18 cellular contexts compared by ENCODE assay signal in genomic region chr1:162674018-162674608, GRCh38. TPM values are rescaled to one million over a fixed set of nuclear protein-coding genes. Genes with fewer than 3 reads are reported as not detected.
DNase-seq lines count a peak whose midpoint lies in the region; ATAC-seq, FAIRE-seq and TF ChIP-seq lines count a peak whose summit lies in the region.
"Had no signal": no experiment of that assay in that cellular context is flagged by ENCODE, and none has a peak within 500 bp of the region (broad histone marks: within the 10 kb centered on the region; RNA-seq: fewer than 3 reads in every experiment).

No MANE protein-coding gene starts in this region.

- H3K27ac ChIP-seq in osteoblast (ENCODE audit: low read depth, low read length) (peak overlapping the region; percentile 84), small intestine (ENCODE audit: low read depth in 1 of 2, low read length in 1 of 2) (no peak overlapping the region)
- H3K27ac ChIP-seq: breast epithelium, psoas muscle had no signal

- H3K27ac Mint-ChIP-seq in activated CD8-positive, alpha-beta T cell treated with anti-CD3 and anti-CD28 coated beads for 36 hours: no peak overlapping the region
- H3K27ac Mint-ChIP-seq: activated CD4-positive, alpha-beta T cell treated with anti-CD3 and anti-CD28 coated beads for 36 hours; activated naive CD4-positive, alpha-beta T cell treated with anti-CD3 and anti-CD28 coated beads for 36 hours; naive thymus-derived CD4-positive, alpha-beta T cell; T-helper 2 cell treated with Interferon-gamma antibody and Interleukin-4, amounts not matched to agents 5 μg/mL and 100 μg/mL, for 36 hours had no signal

- no peak for ATAC-seq in activated CD8-positive, alpha-beta T cell treated with anti-CD3 and anti-CD28 coated beads for 36 hours
- ATAC-seq: activated CD4-positive, alpha-beta T cell treated with anti-CD3 and anti-CD28 coated beads for 36 hours; naive thymus-derived CD4-positive, alpha-beta T cell; psoas muscle; Right ventricle myocardium inferior had no signal

- H3K4me3 ChIP-seq in epithelial cell of esophagus (ENCODE audit: low read length) (no peak overlapping the region), osteoblast (ENCODE audit: insufficient read depth, low read length) (no peak overlapping the region), small intestine (ENCODE audit: low read depth in 1 of 2, low read length in 2 of 2) (no peak overlapping the region)
- H3K4me3 ChIP-seq: breast epithelium, psoas muscle had no signal

- peaks cover 72% of the 10 kb centered on the region for H3K4me1 ChIP-seq in osteoblast (ENCODE audit: insufficient read depth, low read length)
- H3K4me1 ChIP-seq in small intestine (ENCODE audit: control insufficient read depth in 2 of 2, insufficient read depth in 1 of 2, low read depth in 1 of 2, low read length in 1 of 2): no peaks in the 10 kb centered on the region
- H3K4me1 ChIP-seq: psoas muscle had no signal

- no peaks in the 10 kb centered on the region for H3K27me3 Mint-ChIP-seq in activated CD8-positive, alpha-beta T cell treated with anti-CD3 and anti-CD28 coated beads for 36 hours

- H3K27me3 ChIP-seq in osteoblast (ENCODE audit: insufficient read depth, low read length) (no peaks in the 10 kb centered on the region), small intestine (ENCODE audit: control insufficient read depth in 2 of 2, insufficient read depth in 2 of 2, low read length in 2 of 2) (no peaks in the 10 kb centered on the region)
- H3K27me3 ChIP-seq: BE2C, breast epithelium had no signal

- H3K9me3 ChIP-seq in osteoblast (ENCODE audit: low read depth, low read length): no peaks in the 10 kb centered on the region
- no peaks in the 10 kb centered on the region for H3K9me3 ChIP-seq in small intestine (ENCODE audit: control insufficient read depth, low read depth)
- H3K9me3 ChIP-seq: BE2C, breast epithelium, psoas muscle had no signal

- DNase-seq in Daoy (ENCODE audit: low read depth): peak; percentile 42
- DNase-seq in NCI-H446 treated with DMSO at 0.1 percent for 48 hours (lab: John Stamatoyannopoulos, UW): peak; percentile 55
- peak; percentile 54 for DNase-seq in epithelial cell of esophagus (ENCODE audit: low read depth)
- DNase-seq in osteoblast (ENCODE audit: insufficient read length, low spot score, missing footprints): no peak
- no peak for DNase-seq in activated CD8-positive, alpha-beta T cell treated with anti-CD3 and anti-CD28 coated beads for 36 hours
- DNase-seq in small intestine: no peak
- no peak for DNase-seq in occipital lobe (lab: John Stamatoyannopoulos, UW)
- no peak for DNase-seq in RCC 7860 (ENCODE audit: low spot score)
- DNase-seq: activated CD4-positive, alpha-beta T cell treated with anti-CD3 and anti-CD28 coated beads for 36 hours; activated naive CD4-positive, alpha-beta T cell treated with anti-CD3 and anti-CD28 coated beads for 36 hours; BE2C; DMS153; naive thymus-derived CD4-positive, alpha-beta T cell; NCI-H2107; psoas muscle had no signal

- peak overlapping the region; percentile 1 for H3K4me2 ChIP-seq in osteoblast (ENCODE audit: insufficient read depth, low read length)

- FAIRE-seq in small intestine (lab: Jason Lieb, UNC): no peak
- FAIRE-seq in RCC 7860 (lab: Jason Lieb, UNC): no peak

- POLR2A ChIA-PET in activated CD8-positive, alpha-beta T cell treated with anti-CD3 and anti-CD28 coated beads for 36 hours (lab: Charles Lee): no interaction called here

- no peaks in the 10 kb centered on the region for H3K4me1 Mint-ChIP-seq in activated CD8-positive, alpha-beta T cell treated with anti-CD3 and anti-CD28 coated beads for 36 hours (ENCODE audit: low read depth)
- H3K4me1 Mint-ChIP-seq: activated CD4-positive, alpha-beta T cell treated with anti-CD3 and anti-CD28 coated beads for 36 hours; naive thymus-derived CD4-positive, alpha-beta T cell had no signal

- H3K9me3 Mint-ChIP-seq in activated CD8-positive, alpha-beta T cell treated with anti-CD3 and anti-CD28 coated beads for 36 hours: no peaks in the 10 kb centered on the region
- H3K9me3 Mint-ChIP-seq: activated naive CD4-positive, alpha-beta T cell treated with anti-CD3 and anti-CD28 coated beads for 36 hours; T-helper 2 cell treated with Interferon-gamma antibody and Interleukin-4, amounts not matched to agents 5 μg/mL and 100 μg/mL, for 36 hours had no signal

- H4K20me1 ChIP-seq in osteoblast (ENCODE audit: insufficient read depth, low read length): peaks cover 30% of the 10 kb centered on the region

- intact Hi-C loops in activated CD8-positive, alpha-beta T cell treated with anti-CD3 and anti-CD28 coated beads for 36 hours (cut with micrococcal nuclease): no loop called here

- no peaks in the 10 kb centered on the region for H3K36me3 Mint-ChIP-seq in activated CD8-positive, alpha-beta T cell treated with anti-CD3 and anti-CD28 coated beads for 36 hours (ENCODE audit: low read depth)
- H3K36me3 Mint-ChIP-seq: naive thymus-derived CD4-positive, alpha-beta T cell had no signal

- H3K79me2 ChIP-seq in osteoblast (ENCODE audit: insufficient read depth, low read length): peaks cover 93% of the 10 kb centered on the region

- H3K4me3 Mint-ChIP-seq in activated CD8-positive, alpha-beta T cell treated with anti-CD3 and anti-CD28 coated beads for 36 hours: no peak overlapping the region
- H3K4me3 Mint-ChIP-seq: activated CD4-positive, alpha-beta T cell treated with anti-CD3 and anti-CD28 coated beads for 36 hours; activated naive CD4-positive, alpha-beta T cell treated with anti-CD3 and anti-CD28 coated beads for 36 hours; naive thymus-derived CD4-positive, alpha-beta T cell; T-helper 2 cell treated with Interferon-gamma antibody and Interleukin-4, amounts not matched to agents 5 μg/mL and 100 μg/mL, for 36 hours had no signal

- CTCF ChIA-PET in activated CD8-positive, alpha-beta T cell treated with anti-CD3 and anti-CD28 coated beads for 36 hours (lab: Charles Lee): no interaction called here

- TF ChIP-seq CTCF in epithelial cell of esophagus (IDR thresholded peaks at IDR 0.05; ENCODE audit: insufficient read depth, low read depth, low read length, missing control alignments) (no peak), osteoblast (IDR thresholded peaks at IDR 0.05; ENCODE audit: extremely low read depth, low read depth, low read length) (no peak)
- TF ChIP-seq CTCF in activated CD8-positive, alpha-beta T cell treated with anti-CD3 and anti-CD28 coated beads for 36 hours (IDR thresholded peaks at IDR 0.05): no peak

- WGBS in small intestine, 3 donors: 83 to 94% (median 89%) methylated on average over 2 of the region's 2 CpGs

- no peak overlapping the region for H2AFZ ChIP-seq in osteoblast (ENCODE audit: low read length)

- no peaks in the 10 kb centered on the region for H3K36me3 ChIP-seq in osteoblast (ENCODE audit: insufficient read depth, low read length)
- no peaks in the 10 kb centered on the region for H3K36me3 ChIP-seq in small intestine (ENCODE audit: control insufficient read depth in 2 of 2, insufficient read depth in 2 of 2, low read length in 2 of 2)
- H3K36me3 ChIP-seq: breast epithelium had no signal

RNA-seq across cellular contexts. Expression of gene DDR2, which starts 41.8 kb away (rescaled TPM):
- 17.8 and 23.9 TPM in 2 replicates for total RNA-seq in Daoy (2014; rRNA removed; shearing (Covaris generic))
- total RNA-seq in osteoblast (363 and 384 TPM in 2 replicates), occipital lobe (7.5 TPM)
- total RNA-seq in activated CD8-positive, alpha-beta T cell treated with anti-CD3 and anti-CD28 coated beads for 36 hours: under 1 TPM; 0.31 to 0.45 TPM
- 10 to 100 TPM in 1 of 3 donors, 1 to 10 TPM in 1, under 1 TPM in 1; 0.89 to 11.1 (median 2.7) TPM for polyA plus RNA-seq in small intestine
- polyA plus RNA-seq: naive thymus-derived CD4-positive, alpha-beta T cell had no signal

Comparison
In these comparisons a context has a peak if more than half of its experiments do, and no peak if none do; other contexts are left out.
1. DNase-seq: peak in Daoy (single experiment), NCI-H446 treated with DMSO at 0.1 percent for 48 hours (single experiment) and epithelial cell of esophagus (single experiment); none in osteoblast (single experiment), activated CD8-positive, alpha-beta T cell treated with anti-CD3 and anti-CD28 coated beads for 36 hours (single experiment), small intestine (single experiment), occipital lobe (single experiment) and RCC 7860 (single experiment).
2. RNA of gene DDR2, which starts 41.8 kb away (total RNA-seq): 363 to 384 TPM in osteoblast; 17.8 to 23.9 TPM in Daoy, 7.5 TPM in occipital lobe (single experiment) and 0.31 to 0.45 TPM in activated CD8-positive, alpha-beta T cell treated with anti-CD3 and anti-CD28 coated beads for 36 hours; every median in the first group is over 10 times any median in the second.